In genomic region chr16:682493-683395, GRCh38 we compare ENCODE assay signal across 11 cellular contexts. TPM values are rescaled to one million over a fixed set of nuclear protein-coding genes. Genes with fewer than 3 reads are reported as not detected.
DNase-seq lines count a peak whose midpoint lies in the region; ATAC-seq, FAIRE-seq and TF ChIP-seq lines count a peak whose summit lies in the region.
"Had no signal": no experiment of that assay in that cellular context is flagged by ENCODE, and none has a peak within 500 bp of the region (broad histone marks: within the 10 kb centered on the region; RNA-seq: fewer than 3 reads in every experiment).

No MANE protein-coding gene starts in this region.

- no peak overlapping the region; a peak in 2 of 7 replicates for H3K9ac ChIP-seq in H1 (replicated peaks in 1 of 4; ENCODE audit: extremely low read depth in 1 of 4, low read depth in 3 of 4, low read length in 3 of 4)

- no peak for FAIRE-seq in H1 (lab: Jason Lieb, UNC)

- H2AK5ac ChIP-seq in H1 (ENCODE audit: low read depth, low read length) = no peak overlapping the region

- no peak overlapping the region for H3K18ac ChIP-seq in H1 (ENCODE audit: extremely low read depth, low read length)

- TF ChIP-seq RAD21 in H1 (IDR thresholded peaks at IDR 0.05 in 1 of 2, conservative IDR thresholded peaks at IDR 0.05 in 1 of 2; ENCODE audit: low read depth in 2 of 2, low read length in 2 of 2) = no peak

- H2BK12ac ChIP-seq in H1 (ENCODE audit: low read depth, low read length) = no peak overlapping the region

- no peaks in the 10 kb centered on the region; the same call in 1 of the 2 replicates for H3F3A ChIP-seq in DOHH2 (ENCODE audit: control insufficient read depth, insufficient read depth)

- peak in 1 of 2 experiments; percentile 43; a peak in 1 of 3 replicates for TF ChIP-seq POLR2A in H1 (IDR thresholded peaks at IDR 0.05; ENCODE audit: control extremely low read depth in 1 of 2, low read depth in 2 of 2, low read length in 2 of 2)

- H2BK120ac ChIP-seq in H1 (replicated peaks; ENCODE audit: low read depth, low read length) = no peak overlapping the region

- intact Hi-C loops in OCI-LY7 (cut with micrococcal nuclease; ENCODE audit: unreplicated experiment) = loop anchor here (5.0 kb wide), 1 partner anchor 40 kb away; the partner anchor contains the start of gene ANTKMT

- peak overlapping the region; percentile 51 for H4K8ac ChIP-seq in H1 (ENCODE audit: extremely low read depth, insufficient read depth, low read length)

- ATAC-seq in GM18870 (IDR thresholded peaks at IDR 0.05; ENCODE audit: unreplicated experiment) = no peak

- H3K79me1 ChIP-seq in H1 (ENCODE audit: low read depth, low read length) = peaks cover 6% of the 10 kb centered on the region; the same call in 1 of the 2 replicates

- H3K23me2 ChIP-seq in H1 (ENCODE audit: low read depth, low read length) = peaks cover 13% of the 10 kb centered on the region; the same call in 1 of the 2 replicates

- POLR2A ChIA-PET in OCI-LY7 (lab: Charles Lee) = no interaction called here
- POLR2A ChIA-PET in H1 (lab: Charles Lee; ENCODE audit: partially characterized antibody) = interaction anchor here (0.9 to 13.3 kb wide), 9 partner anchors 7 to 118 kb away, joined by 3 to 214 read pairs (median 13); partner anchors contain the start of genes CCDC78, GNG13, HAGHL and RHBDL1

- no peak overlapping the region for H3K56ac ChIP-seq in H1 (replicated peaks; ENCODE audit: insufficient read length, low read depth, low read length)

- H3K27ac ChIP-seq in DOHH2 (ENCODE audit: low read depth, low read length) = no peak overlapping the region
- no peak overlapping the region for H3K27ac ChIP-seq in OCI-LY7 (ENCODE audit: low read depth, low read length, poor library complexity, severe bottlenecking)
- H3K27ac ChIP-seq in H1 (ENCODE audit: low read depth, low read length) = no peak overlapping the region
- H3K27ac ChIP-seq in osteoblast (ENCODE audit: low read depth, low read length) = no peak overlapping the region

- H3K4me2 ChIP-seq in DOHH2 (ENCODE audit: low read length) (peak overlapping the region; percentile 97), OCI-LY7 (ENCODE audit: low read length) (peak overlapping the region; percentile 96), H1 (ENCODE audit: insufficient read depth in 1 of 2, low read depth in 2 of 2, low read length in 2 of 2) (peak overlapping the region; percentile 63 to 95), osteoblast (ENCODE audit: insufficient read depth, low read length) (peak overlapping the region; percentile 93)

- TF ChIP-seq CTCF in DOHH2 (IDR thresholded peaks at IDR 0.05; ENCODE audit: low read depth, low read length, poor library complexity, severe bottlenecking) = no peak
- no peak for TF ChIP-seq CTCF in OCI-LY7 (conservative IDR thresholded peaks at IDR 0.05; ENCODE audit: low read length)
- TF ChIP-seq CTCF in H1 (IDR thresholded peaks at IDR 0.05; ENCODE audit: control extremely low read depth in 1 of 3, insufficient read depth in 1 of 3, low read depth in 1 of 3, low read length in 3 of 3) = no peak
- no peak for TF ChIP-seq CTCF in osteoblast (IDR thresholded peaks at IDR 0.05; ENCODE audit: extremely low read depth, low read depth, low read length)

- H3K4ac ChIP-seq in H1 (replicated peaks; ENCODE audit: insufficient read length, low read depth, low read length) = no peak overlapping the region

- H4K91ac ChIP-seq in H1 (replicated peaks; ENCODE audit: insufficient read length, low read length) = peak overlapping the region; percentile 22

- no peaks in the 10 kb centered on the region for H3K27me3 ChIP-seq in DOHH2 (ENCODE audit: control insufficient read depth, low read length)
- no peaks in the 10 kb centered on the region; a peak in 1 of 7 replicates for H3K27me3 ChIP-seq in H1 (replicated peaks in 1 of 4; ENCODE audit: control insufficient read depth in 3 of 4, extremely low read depth in 1 of 4, insufficient read depth in 3 of 4, low read length in 3 of 4)
- no peaks in the 10 kb centered on the region for H3K27me3 ChIP-seq in osteoblast (ENCODE audit: insufficient read depth, low read length)

- BruUV-seq in OCI-LY7 (replicated peaks; lab: Mats Ljungman, UMichigan) = no TSS peak

- H3K4me1 ChIP-seq in DOHH2 (ENCODE audit: control insufficient read depth, low read length) (peaks cover 45% of the 10 kb centered on the region), OCI-LY7 (ENCODE audit: insufficient read depth, low read length, poor library complexity, severe bottlenecking) (peaks cover 34% of the 10 kb centered on the region), H1 (replicated peaks in 1 of 4; ENCODE audit: control insufficient read depth in 3 of 4, insufficient read depth in 4 of 4, low read length in 3 of 4) (peaks cover 0 to 17% (median 13%) of the 10 kb centered on the region in 4 experiments; a peak in 5 of 7 replicates), osteoblast (ENCODE audit: insufficient read depth, low read length) (peaks cover 26% of the 10 kb centered on the region)

- no peak overlapping the region for H2BK20ac ChIP-seq in H1 (ENCODE audit: low read length)

- 92% methylated on average over 36 of the region's 36 CpGs; no CpG with 5 or more reads in 1 of the 2 experiments for WGBS in H1 (ENCODE audit: extremely low coverage in 1 of 2, insufficient coverage in 1 of 2, insufficient read length in 1 of 2, insufficient replicate concordance in 2 of 2, low coverage in 1 of 2, low lambda C conversion rate in 2 of 2, missing lambda C conversion rate in 1 of 2), 2 experiments

- H2AFZ ChIP-seq in OCI-LY7 (ENCODE audit: low read length) = no peak overlapping the region
- H2AFZ ChIP-seq in H1 (ENCODE audit: low read length) = no peak overlapping the region
- H2AFZ ChIP-seq in osteoblast (ENCODE audit: low read length) = no peak overlapping the region

- H3K23ac ChIP-seq in H1 (ENCODE audit: insufficient read length) = no peak overlapping the region

- H3K79me2 ChIP-seq in DOHH2 (ENCODE audit: control insufficient read depth, low read length) = peaks cover 36% of the 10 kb centered on the region
- H3K79me2 ChIP-seq in OCI-LY7 (ENCODE audit: insufficient read depth, low read depth, low read length) = peaks cover 25% of the 10 kb centered on the region; the same call in 1 of the 2 replicates
- H3K79me2 ChIP-seq in H1 (ENCODE audit: control insufficient read depth in 1 of 2, insufficient read depth in 2 of 2, low read length in 2 of 2) = peaks cover 0 to 12% of the 10 kb centered on the region in 2 experiments; a peak in 1 of 4 replicates
- H3K79me2 ChIP-seq in osteoblast (ENCODE audit: insufficient read depth, low read length) = peaks cover 40% of the 10 kb centered on the region

- TF ChIP-seq EP300 in H1 (IDR thresholded peaks at IDR 0.05; ENCODE audit: borderline replicate concordance in 1 of 2, low read depth in 2 of 2, low read length in 2 of 2) = no peak

- H2BK15ac ChIP-seq in H1 (ENCODE audit: low read length) = no peak overlapping the region

- H3K36me3 ChIP-seq in DOHH2 (ENCODE audit: control insufficient read depth, low read length) (peaks cover 57% of the 10 kb centered on the region), OCI-LY7 (ENCODE audit: insufficient read depth, low read length) (peaks cover 46% of the 10 kb centered on the region), H1 (ENCODE audit: control insufficient read depth in 2 of 4, insufficient read depth in 4 of 4, low read length in 3 of 4) (peaks cover 4 to 28% (median 15%) of the 10 kb centered on the region in 4 experiments; a peak in 7 of 8 replicates), osteoblast (ENCODE audit: insufficient read depth, low read length) (peaks cover 23% of the 10 kb centered on the region)

- H3K4me3 ChIP-seq in DOHH2 (ENCODE audit: low read length) (peak overlapping the region; percentile 93), OCI-LY7 (ENCODE audit: low read depth, low read length, poor library complexity, severe bottlenecking) (peak overlapping the region; percentile 83), H1 (ENCODE audit: extremely low read depth in 1 of 4, insufficient read depth in 2 of 4, low read depth in 3 of 4, low read length in 4 of 4) (peak overlapping the region; percentile 62 to 81 (median 74); a peak in 6 of 8 replicates), osteoblast (ENCODE audit: insufficient read depth, low read length) (peak overlapping the region; percentile 76)

- no peak overlapping the region for H4K5ac ChIP-seq in H1 (ENCODE audit: insufficient read length, low read depth, low read length)

- no peak overlapping the region for H2BK5ac ChIP-seq in H1 (ENCODE audit: low read depth, low read length)

- peaks cover 19% of the 10 kb centered on the region for H4K20me1 ChIP-seq in DOHH2 (ENCODE audit: control insufficient read depth, insufficient read depth, low read depth, low read length)
- peaks cover 5% of the 10 kb centered on the region; the same call in 1 of the 2 replicates for H4K20me1 ChIP-seq in OCI-LY7 (ENCODE audit: insufficient read depth, low read length)
- peaks cover 4 to 36% of the 10 kb centered on the region in 2 experiments for H4K20me1 ChIP-seq in H1 (replicated peaks in 1 of 2; ENCODE audit: control insufficient read depth in 1 of 2, insufficient read depth in 2 of 2, low read length in 2 of 2)
- H4K20me1 ChIP-seq in osteoblast (ENCODE audit: insufficient read depth, low read length) = peaks cover 34% of the 10 kb centered on the region

- DNase-seq in OCI-LY7 (ENCODE audit: low spot score) = no peak
- no peak for DNase-seq in H1 (ENCODE audit: low read depth in 1 of 2, low spot score in 2 of 2)
- no peak for DNase-seq in osteoblast (ENCODE audit: insufficient read length, low spot score, missing footprints)
- DNase-seq in NCI-H748 (lab: John Stamatoyannopoulos, UW; ENCODE audit: unreplicated experiment) = no peak
- no peak for DNase-seq in NCI-H1105 treated with DMSO at 0.1 percent for 48 hours (lab: John Stamatoyannopoulos, UW)
- DNase-seq in cortex of kidney (lab: John Stamatoyannopoulos, UW) = no peak
- DNase-seq: activated CD8-positive, alpha-beta memory T cell treated with anti-CD3 and anti-CD28 coated beads for 24 hours; NCI-H2029; stimulated activated CD4-positive, alpha-beta T cell treated with anti-CD3 and anti-CD28 coated beads, Interleukin-4, amount 100 ng/mL, for 4 hours had no signal

- no peak overlapping the region for H3K14ac ChIP-seq in H1 (ENCODE audit: insufficient read length)

- CTCF ChIA-PET in OCI-LY7 (lab: Charles Lee; ENCODE audit: unreplicated experiment) = no interaction called here
- CTCF ChIA-PET in H1 (lab: Charles Lee; ENCODE audit: partially characterized antibody) = interaction anchor here (0.6 to 1.9 kb wide), 8 partner anchors 8 to 780 kb away, joined by 3 to 7 read pairs (median 3); partner anchors contain the start of gene WDR24

- H3K9me3 ChIP-seq in DOHH2 (ENCODE audit: control insufficient read depth, insufficient read depth, low read length) (no peaks in the 10 kb centered on the region), OCI-LY7 (ENCODE audit: low read length) (no peaks in the 10 kb centered on the region), H1 (ENCODE audit: insufficient read depth in 2 of 2, low read depth in 1 of 2, low read length in 1 of 2) (no peaks in the 10 kb centered on the region), osteoblast (ENCODE audit: low read depth, low read length) (no peaks in the 10 kb centered on the region)

- H3K9me2 ChIP-seq in DOHH2 (replicated peaks; ENCODE audit: control insufficient read depth, low read length) (no peaks in the 10 kb centered on the region), OCI-LY7 (ENCODE audit: insufficient read depth, low read length) (no peaks in the 10 kb centered on the region)

RNA-seq across cellular contexts. Expression of gene JMJD8, which starts 1.4 kb away (rescaled TPM):
- total RNA-seq in OCI-LY7 (2014; rRNA removed; shearing (Covaris generic)) = 70.6 and 82.3 TPM in 2 replicates
- total RNA-seq in OCI-LY7 (2022) (46.8 and 48.7 TPM in 2 replicates), osteoblast (48.0 and 48.5 TPM in 2 replicates)
- total RNA-seq in H1 (2021; fragmentation: NEBNext Ultra II Directional; extraction: Animal tissue kit (Norgen Biotek cat#: 25700)) = 46.4 and 49.0 TPM in 2 replicates
- polyA plus RNA-seq in H1 (2011; rRNA removed) = 87.4 and 127 TPM in 2 replicates
- polyA plus RNA-seq in H1 (2011; cell fraction: cytosol; rRNA removed) = 72.6 TPM
- polyA plus RNA-seq in H1 (2011; cell fraction: nucleus; rRNA removed) = 139 TPM
- 27.9 to 60.1 TPM (median 58.0 TPM) in 4 replicates for polyA plus RNA-seq in H1 (2012, experiment 1 of 2)
- polyA plus RNA-seq in H1 (2012, experiment 2 of 2) = 50.5 TPM
- polyA plus RNA-seq in H1 (2013, experiment 1 of 2) = 47.0 TPM
- polyA plus RNA-seq in H1 (2013, experiment 2 of 2) = 52.1 TPM
- polyA minus RNA-seq in H1 (2011; rRNA and poly(A)+ RNA removed) = 17.3 and 27.7 TPM in 2 replicates
- polyA minus RNA-seq in H1 (2011; cell fraction: cytosol; rRNA and poly(A)+ RNA removed) = 25.0 TPM
- polyA minus RNA-seq in H1 (2011; cell fraction: nucleus; rRNA and poly(A)+ RNA removed) = 49.3 TPM

RNA-seq across cellular contexts. Expression of gene STUB1, which starts 2.5 kb away (rescaled TPM):
- 85.5 and 111 TPM in 2 replicates for total RNA-seq in OCI-LY7 (2014; rRNA removed; shearing (Covaris generic))
- total RNA-seq in OCI-LY7 (2022) (72.4 and 78.6 TPM in 2 replicates), osteoblast (88.1 and 102 TPM in 2 replicates)
- total RNA-seq in H1 (2021; fragmentation: NEBNext Ultra II Directional; extraction: Animal tissue kit (Norgen Biotek cat#: 25700)) = 87.3 and 89.9 TPM in 2 replicates
- 103 and 151 TPM in 2 replicates for polyA plus RNA-seq in H1 (2011; rRNA removed)
- 100 TPM for polyA plus RNA-seq in H1 (2011; cell fraction: cytosol; rRNA removed)
- 144 TPM for polyA plus RNA-seq in H1 (2011; cell fraction: nucleus; rRNA removed)
- 77.5 to 93.5 TPM (median 86.7 TPM) in 4 replicates for polyA plus RNA-seq in H1 (2012, experiment 1 of 2)
- 69.7 TPM for polyA plus RNA-seq in H1 (2012, experiment 2 of 2)
- polyA plus RNA-seq in H1 (2013, experiment 1 of 2) = 78.6 TPM
- 80.5 TPM for polyA plus RNA-seq in H1 (2013, experiment 2 of 2)
- 25.9 and 33.2 TPM in 2 replicates for polyA minus RNA-seq in H1 (2011; rRNA and poly(A)+ RNA removed)
- 26.9 TPM for polyA minus RNA-seq in H1 (2011; cell fraction: cytosol; rRNA and poly(A)+ RNA removed)
- 32.9 TPM for polyA minus RNA-seq in H1 (2011; cell fraction: nucleus; rRNA and poly(A)+ RNA removed)

RNA-seq across cellular contexts. Expression of gene RHBDL1, which starts 7.3 kb away (rescaled TPM):
- 3.8 and 4.2 TPM in 2 replicates for total RNA-seq in OCI-LY7 (2014; rRNA removed; shearing (Covaris generic))
- total RNA-seq in OCI-LY7 (2022) = 3.6 and 4.2 TPM in 2 replicates
- total RNA-seq in H1 (2021; fragmentation: NEBNext Ultra II Directional; extraction: Animal tissue kit (Norgen Biotek cat#: 25700)) = 4.0 TPM in 2 replicates
- 8.1 and 14.0 TPM in 2 replicates for polyA plus RNA-seq in H1 (2011; rRNA removed)
- 9.4 TPM for polyA plus RNA-seq in H1 (2011; cell fraction: cytosol; rRNA removed)
- polyA plus RNA-seq in H1 (2011; cell fraction: nucleus; rRNA removed) = 47.4 TPM
- polyA plus RNA-seq in H1 (2012, experiment 1 of 2) = 2.6 to 6.5 TPM (median 4.9 TPM) in 4 replicates
- 3.3 TPM for polyA plus RNA-seq in H1 (2012, experiment 2 of 2)
- 2.7 TPM for polyA plus RNA-seq in H1 (2013, experiment 1 of 2)
- polyA plus RNA-seq in H1 (2013, experiment 2 of 2) = 2.6 TPM
- 0.98 and 1.4 TPM in 2 replicates for polyA minus RNA-seq in H1 (2011; rRNA and poly(A)+ RNA removed)
- polyA minus RNA-seq in H1 (2011; cell fraction: cytosol; rRNA and poly(A)+ RNA removed) = 2.2 TPM
- polyA minus RNA-seq in H1 (2011; cell fraction: nucleus; rRNA and poly(A)+ RNA removed) = 4.9 TPM
- total RNA-seq in osteoblast = 0.88 and 1.1 TPM in 2 replicates

RNA-seq across cellular contexts. Expression of gene WDR24, which starts 7.5 kb away (rescaled TPM):
- 10.3 and 11.6 TPM in 2 replicates for total RNA-seq in OCI-LY7 (2014; rRNA removed; shearing (Covaris generic))
- 24.0 and 28.9 TPM in 2 replicates for total RNA-seq in OCI-LY7 (2022)
- total RNA-seq in H1 (2021; fragmentation: NEBNext Ultra II Directional; extraction: Animal tissue kit (Norgen Biotek cat#: 25700)) = 17.7 and 21.1 TPM in 2 replicates
- polyA plus RNA-seq in H1 (2011; rRNA removed) = 15.1 and 26.0 TPM in 2 replicates
- polyA plus RNA-seq in H1 (2011; cell fraction: cytosol; rRNA removed) = 12.1 TPM
- polyA plus RNA-seq in H1 (2011; cell fraction: nucleus; rRNA removed) = 34.3 TPM
- 11.5 to 19.6 TPM (median 17.9 TPM) in 4 replicates for polyA plus RNA-seq in H1 (2012, experiment 1 of 2)
- 18.1 TPM for polyA plus RNA-seq in H1 (2012, experiment 2 of 2)
- 12.8 TPM for polyA plus RNA-seq in H1 (2013, experiment 1 of 2)
- 11.5 TPM for polyA plus RNA-seq in H1 (2013, experiment 2 of 2)
- polyA minus RNA-seq in H1 (2011; rRNA and poly(A)+ RNA removed) = 8.6 and 9.8 TPM in 2 replicates
- polyA minus RNA-seq in H1 (2011; cell fraction: cytosol; rRNA and poly(A)+ RNA removed) = 12.8 TPM
- 14.1 TPM for polyA minus RNA-seq in H1 (2011; cell fraction: nucleus; rRNA and poly(A)+ RNA removed)
- 8.0 and 8.7 TPM in 2 replicates for total RNA-seq in osteoblast

RNA-seq across cellular contexts. Expression of gene RHOT2, which starts 14.8 kb away (rescaled TPM):
- total RNA-seq in OCI-LY7 (2014; rRNA removed; shearing (Covaris generic)) = 129 and 136 TPM in 2 replicates
- total RNA-seq in OCI-LY7 (2022) = 129 and 133 TPM in 2 replicates
- total RNA-seq in H1 (2021; fragmentation: NEBNext Ultra II Directional; extraction: Animal tissue kit (Norgen Biotek cat#: 25700)) = 149 and 162 TPM in 2 replicates
- polyA plus RNA-seq in H1 (2011; rRNA removed) = 194 and 320 TPM in 2 replicates
- polyA plus RNA-seq in H1 (2011; cell fraction: cytosol; rRNA removed) = 230 TPM
- 1,150 TPM for polyA plus RNA-seq in H1 (2011; cell fraction: nucleus; rRNA removed)
- 115 to 182 TPM (median 174 TPM) in 4 replicates for polyA plus RNA-seq in H1 (2012, experiment 1 of 2)
- polyA plus RNA-seq in H1 (2012, experiment 2 of 2) = 126 TPM
- 139 TPM for polyA plus RNA-seq in H1 (2013, experiment 1 of 2)
- polyA plus RNA-seq in H1 (2013, experiment 2 of 2) = 113 TPM
- 37.9 and 39.8 TPM in 2 replicates for polyA minus RNA-seq in H1 (2011; rRNA and poly(A)+ RNA removed)
- 73.9 TPM for polyA minus RNA-seq in H1 (2011; cell fraction: cytosol; rRNA and poly(A)+ RNA removed)
- polyA minus RNA-seq in H1 (2011; cell fraction: nucleus; rRNA and poly(A)+ RNA removed) = 130 TPM
- 35.9 and 42.0 TPM in 2 replicates for total RNA-seq in osteoblast
